In genomic region chr14:34714320-34715107, GRCh38 we compare ENCODE assay signal across 1 cellular context.
A peak's percentile ranks its signal among the peaks of the same experiment; 100 is the strongest.
TF ChIP-seq lines count a peak whose summit lies in the region.

TSS of gene CFL2 (minus strand) at chr14:34714593. CDS start at chr14:34714540, 53 bp downstream.

TF ChIP-seq in HepG2, 621 proteins besides CTCF, POLR2A, EP300 and RAD21 (continued from another document and continues in another):
- peak; percentile 18; the same call in 1 of the 2 replicates for TF ChIP-seq E2F5 (CRISPR knock-in tag; conservative IDR thresholded peaks at IDR 0.05)
- TF ChIP-seq KAT2B (IDR thresholded peaks at IDR 0.05; ENCODE audit: borderline replicate concordance, low read depth, low read length), result no peak
- no peak for TF ChIP-seq TRIM24 (CRISPR knock-in tag; IDR thresholded peaks at IDR 0.05)
- peak; percentile 97 for TF ChIP-seq KDM2A (CRISPR knock-in tag; IDR thresholded peaks at IDR 0.05; ENCODE audit: borderline replicate concordance, low read depth)
- TF ChIP-seq GABPB1 (CRISPR knock-in tag; IDR thresholded peaks at IDR 0.05), result peak; percentile 81
- no peak for TF ChIP-seq TARDBP (CRISPR knock-in tag; IDR thresholded peaks at IDR 0.05)
- TF ChIP-seq ELK4 (CRISPR knock-in tag; IDR thresholded peaks at IDR 0.05; ENCODE audit: borderline replicate concordance), result peak; percentile 52; the same call in 1 of the 2 replicates
- no peak for TF ChIP-seq ZSCAN12 (CRISPR knock-in tag; IDR thresholded peaks at IDR 0.05)
- TF ChIP-seq RFXANK (CRISPR knock-in tag; IDR thresholded peaks at IDR 0.05), result no peak
- peak; percentile 44; the same call in 1 of the 2 replicates for TF ChIP-seq KLF11 (CRISPR knock-in tag; IDR thresholded peaks at IDR 0.05)
- peak; percentile 73; the same call in 1 of the 2 replicates for TF ChIP-seq GFI1 (CRISPR knock-in tag; IDR thresholded peaks at IDR 0.05; ENCODE audit: borderline replicate concordance)
- 0 out of 2 replicates have a peak, but pooled peaks have one; percentile 8 for TF ChIP-seq ZBTB34 (CRISPR knock-in tag; IDR thresholded peaks at IDR 0.05)
- TF ChIP-seq NR1H2 (CRISPR knock-in tag; IDR thresholded peaks at IDR 0.05; ENCODE audit: borderline replicate concordance, low read depth), result peak; percentile 87; the same call in 1 of the 2 replicates
- peak; percentile 91; the same call in 1 of the 2 replicates for TF ChIP-seq WIZ (CRISPR knock-in tag; IDR thresholded peaks at IDR 0.05)
- no peak for TF ChIP-seq ZNF703 (CRISPR knock-in tag; IDR thresholded peaks at IDR 0.05; ENCODE audit: borderline replicate concordance)
- no peak for TF ChIP-seq ZNF260 (CRISPR knock-in tag; IDR thresholded peaks at IDR 0.05; ENCODE audit: borderline replicate concordance, low read depth)
- peak; percentile 99 for TF ChIP-seq ZNF280B (CRISPR knock-in tag; IDR thresholded peaks at IDR 0.05; ENCODE audit: borderline replicate concordance)
- TF ChIP-seq ZNF329 (CRISPR knock-in tag; IDR thresholded peaks at IDR 0.05; ENCODE audit: low read depth), result peak; percentile 82; the same call in 1 of the 2 replicates
- peak; percentile 36; the same call in 1 of the 2 replicates for TF ChIP-seq ZNF281 (CRISPR knock-in tag; IDR thresholded peaks at IDR 0.05; ENCODE audit: borderline replicate concordance)
- TF ChIP-seq ZFP36L1 (CRISPR knock-in tag; IDR thresholded peaks at IDR 0.05), result peak; percentile 89
- peak; percentile 63; the same call in 1 of the 2 replicates for TF ChIP-seq REPIN1 (CRISPR knock-in tag; IDR thresholded peaks at IDR 0.05; ENCODE audit: borderline replicate concordance, low read depth)
- peak; percentile 31; the same call in 1 of the 2 replicates for TF ChIP-seq ZNF7 (CRISPR knock-in tag; IDR thresholded peaks at IDR 0.05)
- TF ChIP-seq ZBTB26 (CRISPR knock-in tag; IDR thresholded peaks at IDR 0.05; ENCODE audit: borderline replicate concordance), result peak; percentile 46
- TF ChIP-seq ZNF510 (CRISPR knock-in tag; IDR thresholded peaks at IDR 0.05; ENCODE audit: low read depth), result no peak; the same call in 1 of the 2 replicates
- TF ChIP-seq ZNF503 (CRISPR knock-in tag; IDR thresholded peaks at IDR 0.05), result peak; percentile 67; the same call in 1 of the 2 replicates
- TF ChIP-seq CBX2 (IDR thresholded peaks at IDR 0.05; ENCODE audit: low read depth, low read length), result no peak
- peak; percentile 92 for TF ChIP-seq CBX2 (CRISPR knock-in tag; IDR thresholded peaks at IDR 0.05; ENCODE audit: low read depth)
- TF ChIP-seq PRDM4 (CRISPR knock-in tag; IDR thresholded peaks at IDR 0.05; ENCODE audit: borderline replicate concordance), result no peak
- no peak; the same call in 1 of the 2 replicates for TF ChIP-seq ZFP36L2 (CRISPR knock-in tag; IDR thresholded peaks at IDR 0.05)
- TF ChIP-seq ZNF383 (CRISPR knock-in tag; IDR thresholded peaks at IDR 0.05; ENCODE audit: borderline replicate concordance), result no peak
- no peak; the same call in 1 of the 2 replicates for TF ChIP-seq ZBTB8A (CRISPR knock-in tag; IDR thresholded peaks at IDR 0.05; ENCODE audit: borderline replicate concordance, low read depth)
- TF ChIP-seq REXO4 (CRISPR knock-in tag; IDR thresholded peaks at IDR 0.05; ENCODE audit: borderline replicate concordance), result peak; percentile 77; the same call in 1 of the 2 replicates
- TF ChIP-seq RFX1 (IDR thresholded peaks at IDR 0.05), result no peak
- peak; percentile 76; the same call in 1 of the 2 replicates for TF ChIP-seq ZSCAN22 (CRISPR knock-in tag; IDR thresholded peaks at IDR 0.05)
- TF ChIP-seq NR3C1 (CRISPR knock-in tag; IDR thresholded peaks at IDR 0.05), result peak; percentile 78; the same call in 1 of the 2 replicates
- TF ChIP-seq ZNF275 (CRISPR knock-in tag; IDR thresholded peaks at IDR 0.05; ENCODE audit: borderline replicate concordance), result peak; percentile 91
- 0 out of 2 replicates have a peak, but pooled peaks have one; percentile 55 for TF ChIP-seq ZNF512B (CRISPR knock-in tag; IDR thresholded peaks at IDR 0.05; ENCODE audit: borderline replicate concordance)
- peak; percentile 96 for TF ChIP-seq MXD3 (CRISPR knock-in tag; IDR thresholded peaks at IDR 0.05)
